1 cellular context compared by ENCODE assay signal in the genomic region with DNA sequence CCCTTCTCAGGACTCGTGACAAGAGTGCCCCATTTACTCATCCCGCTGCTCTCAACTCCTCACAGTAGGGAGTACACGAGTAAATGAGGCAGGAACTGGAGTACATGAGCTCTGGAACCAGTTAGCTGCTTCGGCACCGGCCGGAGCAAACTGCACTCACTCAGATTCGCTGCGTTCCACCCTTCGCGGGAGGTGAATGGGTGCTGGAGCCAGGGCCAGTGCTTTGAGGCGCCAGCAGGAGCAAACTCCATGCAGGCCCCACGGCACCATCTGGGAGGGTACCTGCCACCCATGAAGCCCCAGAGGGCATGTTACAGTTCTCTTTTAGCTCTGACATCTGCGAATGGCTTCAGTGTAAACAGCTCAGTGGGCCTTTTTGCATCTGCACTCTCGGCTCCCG.
TF ChIP-seq lines count a peak whose summit lies in the region.

No MANE protein-coding gene starts in this region.

TF ChIP-seq in GM23338, 12 proteins besides CTCF, POLR2A, EP300 and RAD21:
- TF ChIP-seq, protein P1, sequence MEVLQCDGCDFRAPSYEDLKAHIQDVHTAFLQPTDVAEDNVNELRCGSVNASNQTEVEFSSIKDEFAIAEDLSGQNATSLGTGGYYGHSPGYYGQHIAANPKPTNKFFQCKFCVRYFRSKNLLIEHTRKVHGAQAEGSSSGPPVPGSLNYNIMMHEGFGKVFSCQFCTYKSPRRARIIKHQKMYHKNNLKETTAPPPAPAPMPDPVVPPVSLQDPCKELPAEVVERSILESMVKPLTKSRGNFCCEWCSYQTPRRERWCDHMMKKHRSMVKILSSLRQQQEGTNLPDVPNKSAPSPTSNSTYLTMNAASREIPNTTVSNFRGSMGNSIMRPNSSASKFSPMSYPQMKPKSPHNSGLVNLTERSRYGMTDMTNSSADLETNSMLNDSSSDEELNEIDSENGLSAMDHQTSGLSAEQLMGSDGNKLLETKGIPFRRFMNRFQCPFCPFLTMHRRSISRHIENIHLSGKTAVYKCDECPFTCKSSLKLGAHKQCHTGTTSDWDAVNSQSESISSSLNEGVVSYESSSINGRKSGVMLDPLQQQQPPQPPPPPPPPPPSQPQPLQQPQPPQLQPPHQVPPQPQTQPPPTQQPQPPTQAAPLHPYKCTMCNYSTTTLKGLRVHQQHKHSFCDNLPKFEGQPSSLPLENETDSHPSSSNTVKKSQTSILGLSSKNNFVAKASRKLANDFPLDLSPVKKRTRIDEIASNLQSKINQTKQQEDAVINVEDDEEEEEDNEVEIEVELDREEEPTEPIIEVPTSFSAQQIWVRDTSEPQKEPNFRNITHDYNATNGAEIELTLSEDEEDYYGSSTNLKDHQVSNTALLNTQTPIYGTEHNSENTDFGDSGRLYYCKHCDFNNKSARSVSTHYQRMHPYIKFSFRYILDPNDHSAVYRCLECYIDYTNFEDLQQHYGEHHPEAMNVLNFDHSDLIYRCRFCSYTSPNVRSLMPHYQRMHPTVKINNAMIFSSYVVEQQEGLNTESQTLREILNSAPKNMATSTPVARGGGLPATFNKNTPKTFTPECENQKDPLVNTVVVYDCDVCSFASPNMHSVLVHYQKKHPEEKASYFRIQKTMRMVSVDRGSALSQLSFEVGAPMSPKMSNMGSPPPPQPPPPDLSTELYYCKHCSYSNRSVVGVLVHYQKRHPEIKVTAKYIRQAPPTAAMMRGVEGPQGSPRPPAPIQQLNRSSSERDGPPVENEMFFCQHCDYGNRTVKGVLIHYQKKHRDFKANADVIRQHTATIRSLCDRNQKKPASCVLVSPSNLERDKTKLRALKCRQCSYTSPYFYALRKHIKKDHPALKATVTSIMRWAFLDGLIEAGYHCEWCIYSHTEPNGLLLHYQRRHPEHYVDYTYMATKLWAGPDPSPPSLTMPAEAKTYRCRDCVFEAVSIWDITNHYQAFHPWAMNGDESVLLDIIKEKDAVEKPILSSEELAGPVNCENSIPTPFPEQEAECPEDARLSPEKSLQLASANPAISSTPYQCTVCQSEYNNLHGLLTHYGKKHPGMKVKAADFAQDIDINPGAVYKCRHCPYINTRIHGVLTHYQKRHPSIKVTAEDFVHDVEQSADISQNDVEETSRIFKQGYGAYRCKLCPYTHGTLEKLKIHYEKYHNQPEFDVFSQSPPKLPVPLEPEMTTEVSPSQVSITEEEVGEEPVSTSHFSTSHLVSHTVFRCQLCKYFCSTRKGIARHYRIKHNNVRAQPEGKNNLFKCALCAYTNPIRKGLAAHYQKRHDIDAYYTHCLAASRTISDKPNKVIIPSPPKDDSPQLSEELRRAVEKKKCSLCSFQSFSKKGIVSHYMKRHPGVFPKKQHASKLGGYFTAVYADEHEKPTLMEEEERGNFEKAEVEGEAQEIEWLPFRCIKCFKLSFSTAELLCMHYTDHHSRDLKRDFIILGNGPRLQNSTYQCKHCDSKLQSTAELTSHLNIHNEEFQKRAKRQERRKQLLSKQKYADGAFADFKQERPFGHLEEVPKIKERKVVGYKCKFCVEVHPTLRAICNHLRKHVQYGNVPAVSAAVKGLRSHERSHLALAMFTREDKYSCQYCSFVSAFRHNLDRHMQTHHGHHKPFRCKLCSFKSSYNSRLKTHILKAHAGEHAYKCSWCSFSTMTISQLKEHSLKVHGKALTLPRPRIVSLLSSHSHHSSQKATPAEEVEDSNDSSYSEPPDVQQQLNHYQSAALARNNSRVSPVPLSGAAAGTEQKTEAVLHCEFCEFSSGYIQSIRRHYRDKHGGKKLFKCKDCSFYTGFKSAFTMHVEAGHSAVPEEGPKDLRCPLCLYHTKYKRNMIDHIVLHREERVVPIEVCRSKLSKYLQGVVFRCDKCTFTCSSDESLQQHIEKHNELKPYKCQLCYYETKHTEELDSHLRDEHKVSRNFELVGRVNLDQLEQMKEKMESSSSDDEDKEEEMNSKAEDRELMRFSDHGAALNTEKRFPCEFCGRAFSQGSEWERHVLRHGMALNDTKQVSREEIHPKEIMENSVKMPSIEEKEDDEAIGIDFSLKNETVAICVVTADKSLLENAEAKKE (CRISPR knock-in tag; IDR thresholded peaks at IDR 0.05), result no peak
- TF ChIP-seq NANOG (IDR thresholded peaks at IDR 0.05; ENCODE audit: borderline replicate concordance), result no peak
- no peak for TF ChIP-seq ZNF114 (CRISPR knock-in tag; IDR thresholded peaks at IDR 0.05)
- TF ChIP-seq, protein P2, sequence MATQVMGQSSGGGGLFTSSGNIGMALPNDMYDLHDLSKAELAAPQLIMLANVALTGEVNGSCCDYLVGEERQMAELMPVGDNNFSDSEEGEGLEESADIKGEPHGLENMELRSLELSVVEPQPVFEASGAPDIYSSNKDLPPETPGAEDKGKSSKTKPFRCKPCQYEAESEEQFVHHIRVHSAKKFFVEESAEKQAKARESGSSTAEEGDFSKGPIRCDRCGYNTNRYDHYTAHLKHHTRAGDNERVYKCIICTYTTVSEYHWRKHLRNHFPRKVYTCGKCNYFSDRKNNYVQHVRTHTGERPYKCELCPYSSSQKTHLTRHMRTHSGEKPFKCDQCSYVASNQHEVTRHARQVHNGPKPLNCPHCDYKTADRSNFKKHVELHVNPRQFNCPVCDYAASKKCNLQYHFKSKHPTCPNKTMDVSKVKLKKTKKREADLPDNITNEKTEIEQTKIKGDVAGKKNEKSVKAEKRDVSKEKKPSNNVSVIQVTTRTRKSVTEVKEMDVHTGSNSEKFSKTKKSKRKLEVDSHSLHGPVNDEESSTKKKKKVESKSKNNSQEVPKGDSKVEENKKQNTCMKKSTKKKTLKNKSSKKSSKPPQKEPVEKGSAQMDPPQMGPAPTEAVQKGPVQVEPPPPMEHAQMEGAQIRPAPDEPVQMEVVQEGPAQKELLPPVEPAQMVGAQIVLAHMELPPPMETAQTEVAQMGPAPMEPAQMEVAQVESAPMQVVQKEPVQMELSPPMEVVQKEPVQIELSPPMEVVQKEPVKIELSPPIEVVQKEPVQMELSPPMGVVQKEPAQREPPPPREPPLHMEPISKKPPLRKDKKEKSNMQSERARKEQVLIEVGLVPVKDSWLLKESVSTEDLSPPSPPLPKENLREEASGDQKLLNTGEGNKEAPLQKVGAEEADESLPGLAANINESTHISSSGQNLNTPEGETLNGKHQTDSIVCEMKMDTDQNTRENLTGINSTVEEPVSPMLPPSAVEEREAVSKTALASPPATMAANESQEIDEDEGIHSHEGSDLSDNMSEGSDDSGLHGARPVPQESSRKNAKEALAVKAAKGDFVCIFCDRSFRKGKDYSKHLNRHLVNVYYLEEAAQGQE (IDR thresholded peaks at IDR 0.05; ENCODE audit: unreplicated experiment), result no peak
- no peak for TF ChIP-seq POLR2AphosphoS5 (IDR thresholded peaks at IDR 0.05; ENCODE audit: low read depth)
- no peak for TF ChIP-seq EZH2phosphoT487 (IDR thresholded peaks at IDR 0.05; ENCODE audit: unreplicated experiment)
- no peak for TF ChIP-seq EZH2 (IDR thresholded peaks at IDR 0.05; ENCODE audit: low read depth, unreplicated experiment)
- TF ChIP-seq ZNF331 (CRISPR knock-in tag; IDR thresholded peaks at IDR 0.05; ENCODE audit: low read depth), result no peak
- TF ChIP-seq STAT1 (IDR thresholded peaks at IDR 0.05; ENCODE audit: unreplicated experiment), result no peak
- TF ChIP-seq CREB1 (CRISPR knock-in tag; IDR thresholded peaks at IDR 0.05; ENCODE audit: low read depth), result no peak
- TF ChIP-seq, protein P3, sequence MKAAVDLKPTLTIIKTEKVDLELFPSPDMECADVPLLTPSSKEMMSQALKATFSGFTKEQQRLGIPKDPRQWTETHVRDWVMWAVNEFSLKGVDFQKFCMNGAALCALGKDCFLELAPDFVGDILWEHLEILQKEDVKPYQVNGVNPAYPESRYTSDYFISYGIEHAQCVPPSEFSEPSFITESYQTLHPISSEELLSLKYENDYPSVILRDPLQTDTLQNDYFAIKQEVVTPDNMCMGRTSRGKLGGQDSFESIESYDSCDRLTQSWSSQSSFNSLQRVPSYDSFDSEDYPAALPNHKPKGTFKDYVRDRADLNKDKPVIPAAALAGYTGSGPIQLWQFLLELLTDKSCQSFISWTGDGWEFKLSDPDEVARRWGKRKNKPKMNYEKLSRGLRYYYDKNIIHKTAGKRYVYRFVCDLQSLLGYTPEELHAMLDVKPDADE (IDR thresholded peaks at IDR 0.05), result no peak
- TF ChIP-seq JUNB (IDR thresholded peaks at IDR 0.05; ENCODE audit: unreplicated experiment), result no peak
